ENCODE assay signal across 12 cellular contexts in genomic region chr11:2213384-2213842, GRCh38. TPM values are rescaled to one million over a fixed set of nuclear protein-coding genes. Genes with fewer than 3 reads are reported as not detected.
DNase-seq lines count a peak whose midpoint lies in the region; ATAC-seq and TF ChIP-seq lines count a peak whose summit lies in the region.
"Had no signal": no experiment of that assay in that cellular context is flagged by ENCODE, and none has a peak within 500 bp of the region (broad histone marks: within the 10 kb centered on the region; RNA-seq: fewer than 3 reads in every experiment).

No MANE protein-coding gene starts in this region.

- no peaks in the 10 kb centered on the region for H3K9me3 Mint-ChIP-seq in activated T-cell treated with anti-CD3 and anti-CD28 coated beads, Interleukin-2, amount 50 U/mL, for 72 hours
- no peaks in the 10 kb centered on the region for H3K9me3 Mint-ChIP-seq in nephron progenitor cell

- H3K36me3 Mint-ChIP-seq in activated T-cell treated with anti-CD3 and anti-CD28 coated beads, Interleukin-2, amount 50 U/mL, for 72 hours (ENCODE audit: insufficient read depth in 2 of 2): no peaks in the 10 kb centered on the region
- no peaks in the 10 kb centered on the region for H3K36me3 Mint-ChIP-seq in nephron progenitor cell (ENCODE audit: low read depth)

- BruUV-seq in PC-9 (replicated peaks; lab: Mats Ljungman, UMichigan): no TSS peak

- H3K4me1 Mint-ChIP-seq in activated T-cell treated with anti-CD3 and anti-CD28 coated beads, Interleukin-2, amount 50 U/mL, for 72 hours (ENCODE audit: low read depth): peaks cover 10% of the 10 kb centered on the region
- H3K4me1 Mint-ChIP-seq in nephron progenitor cell: peaks cover 48% of the 10 kb centered on the region

- H3K36me3 ChIP-seq in heart left ventricle: no peaks in the 10 kb centered on the region
- no peaks in the 10 kb centered on the region for H3K36me3 ChIP-seq in aorta (ENCODE audit: control insufficient read depth in 1 of 2, insufficient read depth in 2 of 2, low read length in 1 of 2)
- H3K36me3 ChIP-seq in PC-9 (ENCODE audit: low read depth): no peaks in the 10 kb centered on the region

- DNase-seq in heart left ventricle: peak in 3 of 5 donors; percentile 18 to 28 (median 22)
- DNase-seq in Right ventricle myocardium superior: no peak
- no peak for DNase-seq in activated T-cell treated with anti-CD3 and anti-CD28 coated beads, Interleukin-2, amount 50 U/mL, for 72 hours
- no peak for DNase-seq in nephron progenitor cell
- peak; percentile 63 to 64 for DNase-seq in aorta
- no peak for DNase-seq in PC-9
- no peak for DNase-seq in globus pallidus (ENCODE audit: low spot score)
- DNase-seq: activated CD4-positive, CD25-positive, alpha-beta regulatory T cell had no signal

- H4K20me1 ChIP-seq in PC-9 (ENCODE audit: insufficient read depth): no peaks in the 10 kb centered on the region

- H3K4me3 Mint-ChIP-seq in activated T-cell treated with anti-CD3 and anti-CD28 coated beads, Interleukin-2, amount 50 U/mL, for 72 hours: peak overlapping the region; percentile 26 to 40
- H3K4me3 Mint-ChIP-seq in nephron progenitor cell: peak overlapping the region; percentile 41

- H3F3A ChIP-seq in PC-9 (ENCODE audit: insufficient read depth, low read depth): no peaks in the 10 kb centered on the region

- 53 to 77% (median 66%) methylated on average over 16 of the region's 16 CpGs for WGBS in heart left ventricle, 4 donors
- WGBS in aorta, 2 donors: 74 to 76% methylated on average over 16 of the region's 16 CpGs

- no peaks in the 10 kb centered on the region for H3K27me3 Mint-ChIP-seq in activated T-cell treated with anti-CD3 and anti-CD28 coated beads, Interleukin-2, amount 50 U/mL, for 72 hours (ENCODE audit: low read depth)
- H3K27me3 Mint-ChIP-seq in nephron progenitor cell (ENCODE audit: low read depth, poor library complexity): no peaks in the 10 kb centered on the region

- no peak overlapping the region for H3K27ac Mint-ChIP-seq in activated T-cell treated with anti-CD3 and anti-CD28 coated beads, Interleukin-2, amount 50 U/mL, for 72 hours
- no peak overlapping the region for H3K27ac Mint-ChIP-seq in nephron progenitor cell

- CTCF ChIA-PET in PC-9 (lab: Charles Lee): no interaction called here

- no peaks in the 10 kb centered on the region for H3K9me2 ChIP-seq in PC-9 (ENCODE audit: insufficient read depth)

- TF ChIP-seq CTCF in heart left ventricle (IDR thresholded peaks at IDR 0.05) (no peak), nephron progenitor cell (IDR thresholded peaks at IDR 0.05) (no peak), PC-9 (conservative IDR thresholded peaks at IDR 0.05) (no peak)

- H3K9me3 ChIP-seq in heart left ventricle (no peaks in the 10 kb centered on the region), aorta (ENCODE audit: control insufficient read depth, low read length) (no peaks in the 10 kb centered on the region), PC-9 (ENCODE audit: insufficient read depth, low read depth) (no peaks in the 10 kb centered on the region)

- intact Hi-C loops in heart left ventricle (cut with DNase I): no loop called here
- intact Hi-C loops in Right ventricle myocardium superior (cut with DNase I): no loop called here
- intact Hi-C loops in aorta (cut with DNase I): no loop called here
- intact Hi-C loops in PC-9 (cut with micrococcal nuclease; ENCODE audit: unreplicated experiment): no loop called here

- POLR2A ChIA-PET in PC-9 (lab: Charles Lee; ENCODE audit: unreplicated experiment): no interaction called here

- no peak for ATAC-seq in heart left ventricle
- ATAC-seq in Right ventricle myocardium superior (ENCODE audit: poor library complexity): no peak
- peak; percentile 73 to 77 for ATAC-seq in activated T-cell treated with anti-CD3 and anti-CD28 coated beads, Interleukin-2, amount 50 U/mL, for 72 hours (replicated peaks in 1 of 2)
- ATAC-seq in aorta (ENCODE audit: low FRiP score): no peak
- no peak for ATAC-seq in HG02840 (IDR thresholded peaks at IDR 0.05; ENCODE audit: low FRiP score, unreplicated experiment)

- H3K4me1 ChIP-seq in heart left ventricle (no peaks in the 10 kb centered on the region), aorta (ENCODE audit: control insufficient read depth in 1 of 2, insufficient read depth in 2 of 2, low read length in 2 of 2) (no peaks in the 10 kb centered on the region), PC-9 (replicated peaks; ENCODE audit: insufficient read depth) (no peaks in the 10 kb centered on the region)

- H3K4me3 ChIP-seq in heart left ventricle (no peak overlapping the region), aorta (ENCODE audit: low read length in 2 of 2) (no peak overlapping the region), PC-9 (no peak overlapping the region)
- H3K4me3 ChIP-seq: smooth muscle cell had no signal

- H3K4me2 ChIP-seq in PC-9: no peak overlapping the region
- H3K4me2 ChIP-seq: smooth muscle cell had no signal

- H2AFZ ChIP-seq in PC-9: no peak overlapping the region

- TF ChIP-seq POLR2A in heart left ventricle (IDR thresholded peaks at IDR 0.05): no peak

- H3K27me3 ChIP-seq in heart left ventricle (peaks cover 0 to 21% (median 0%) of the 10 kb centered on the region in 9 donors), aorta (ENCODE audit: control insufficient read depth in 1 of 2, insufficient read depth in 2 of 2, low read length in 1 of 2) (no peaks in the 10 kb centered on the region), PC-9 (ENCODE audit: insufficient read depth, low read depth) (no peaks in the 10 kb centered on the region)

- no peaks in the 10 kb centered on the region for H3K79me2 ChIP-seq in PC-9 (ENCODE audit: low read depth)

- H3K27ac ChIP-seq in heart left ventricle (no peak overlapping the region), aorta (ENCODE audit: low read depth in 1 of 2, low read length in 2 of 2) (no peak overlapping the region), PC-9 (no peak overlapping the region)

RNA-seq across cellular contexts. Expression of gene TH, which starts 41.8 kb away (rescaled TPM):
- total RNA-seq in heart left ventricle (not detected), Right ventricle myocardium superior (not detected), aorta (under 1 TPM in 1 of 2 donors, not detected in 1; 0.45 TPM), PC-9 (2021) (2.2 and 2.5 TPM in 2 replicates)
- polyA plus RNA-seq in heart left ventricle (under 1 TPM in 1 of 2 donors, not detected in 1; 0.08 TPM), aorta (not detected)
- total RNA-seq in activated T-cell treated with anti-CD3 and anti-CD28 coated beads, Interleukin-2, amount 50 U/mL, for 72 hours: not detected
- total RNA-seq: kidney epithelial cell, smooth muscle cell had no signal
- polyA plus RNA-seq: BJ, smooth muscle cell had no signal

RNA-seq across cellular contexts. Expression of gene INS, which starts 52.4 kb away (rescaled TPM):
- under 1 TPM in 1 of 9 donors, not detected in 8; 0.67 TPM for total RNA-seq in heart left ventricle
- polyA plus RNA-seq in heart left ventricle: 1 to 10 TPM in 1 of 2 donors, not detected in 1; 1.8 TPM
- not detected for total RNA-seq in Right ventricle myocardium superior
- not detected for total RNA-seq in activated T-cell treated with anti-CD3 and anti-CD28 coated beads, Interleukin-2, amount 50 U/mL, for 72 hours
- total RNA-seq in aorta: 1 to 10 TPM; 1.9 to 2.1 TPM
- 10 to 100 TPM; 17.2 to 18.8 TPM for polyA plus RNA-seq in aorta
- not detected in 2 replicates for total RNA-seq in PC-9 (2021)
- total RNA-seq: kidney epithelial cell, smooth muscle cell had no signal
- polyA plus RNA-seq: BJ, smooth muscle cell had no signal

RNA-seq across cellular contexts. Expression of gene ASCL2, which starts 57.0 kb away (rescaled TPM):
- total RNA-seq in heart left ventricle: 1 to 10 TPM in 1 of 9 donors, under 1 TPM in 2, not detected in 6; 0.33 to 2.3 (median 0.54) TPM
- under 1 TPM in 1 of 2 donors, not detected in 1; 0.07 TPM for polyA plus RNA-seq in heart left ventricle
- total RNA-seq in Right ventricle myocardium superior: 0.11 TPM
- 1 to 10 TPM in 1 of 2 donors, under 1 TPM in 1; 0.38 to 1.7 TPM for total RNA-seq in activated T-cell treated with anti-CD3 and anti-CD28 coated beads, Interleukin-2, amount 50 U/mL, for 72 hours
- total RNA-seq in aorta: 1 to 10 TPM in 1 of 2 donors, under 1 TPM in 1; 0.62 to 1.4 TPM
- not detected for polyA plus RNA-seq in aorta
- total RNA-seq in PC-9 (2021): not detected in 2 replicates
- total RNA-seq: kidney epithelial cell, smooth muscle cell had no signal
- polyA plus RNA-seq: BJ had no signal

Comparison
In these comparisons a context has a peak if more than half of its experiments do, and no peak if none do; other contexts are left out.
1. DNase-seq: peak in heart left ventricle (3 of 5) and aorta (2 of 2); none in Right ventricle myocardium superior (single experiment), activated T-cell treated with anti-CD3 and anti-CD28 coated beads, Interleukin-2, amount 50 U/mL, for 72 hours (0 of 2), nephron progenitor cell (single experiment), PC-9 (0 of 2) and globus pallidus (single experiment).
2. ATAC-seq: peak in activated T-cell treated with anti-CD3 and anti-CD28 coated beads, Interleukin-2, amount 50 U/mL, for 72 hours (2 of 2); none in heart left ventricle (0 of 4), Right ventricle myocardium superior (single experiment), aorta (single experiment) and HG02840 (single experiment).